Comparison of ENCODE assay signal across 3 cellular contexts in genomic region chr4:109378511-109378910, GRCh38.
"Had no signal": no experiment of that assay in that cellular context is flagged by ENCODE, and none has a peak within 500 bp of the region (broad histone marks: within the 10 kb centered on the region; RNA-seq: fewer than 3 reads in every experiment).

No MANE protein-coding gene starts in this region.

- DNase-seq: IMR-90, KBM-7, KG1 had no signal
